Comparison of ENCODE assay signal across 14 cellular contexts in genomic region chr12:80178846-80179245, GRCh38.
DNase-seq lines count a peak whose midpoint lies in the region; ATAC-seq and TF ChIP-seq lines count a peak whose summit lies in the region.
"Had no signal": no experiment of that assay in that cellular context is flagged by ENCODE, and none has a peak within 500 bp of the region (broad histone marks: within the 10 kb centered on the region; RNA-seq: fewer than 3 reads in every experiment).

No MANE protein-coding gene starts in this region.

- WGBS in H9 (ENCODE audit: extremely low coverage, insufficient read length, low lambda C conversion rate) = no CpG with 5 or more reads among the region's 3 CpGs

- H2BK12ac ChIP-seq in H9 (ENCODE audit: insufficient read length, low read depth, low read length) = no peak overlapping the region

- H3K79me2 ChIP-seq in H9 (ENCODE audit: insufficient read depth, low read length) = no peaks in the 10 kb centered on the region

- no peaks in the 10 kb centered on the region for H3K27me3 Mint-ChIP-seq in activated CD4-positive, alpha-beta memory T cell treated with anti-CD3 and anti-CD28 coated beads for 36 hours
- H3K27me3 Mint-ChIP-seq in H9 (ENCODE audit: low read depth) = no peaks in the 10 kb centered on the region

- no peak overlapping the region for H3K14ac ChIP-seq in H9 (ENCODE audit: insufficient read depth, low read length)

- H3T11ph ChIP-seq in H9 (ENCODE audit: low read length) = no peak overlapping the region

- no peaks in the 10 kb centered on the region for H3K27me3 ChIP-seq in H9 (ENCODE audit: insufficient read depth, low read length)
- H3K27me3 ChIP-seq: ascending aorta, neutrophil, upper lobe of left lung had no signal

- no peaks in the 10 kb centered on the region for H4K20me1 ChIP-seq in H9 (ENCODE audit: control insufficient read depth, insufficient read depth, insufficient read length)

- no peaks in the 10 kb centered on the region for H3K23me2 ChIP-seq in H9 (ENCODE audit: insufficient read length, low read depth, low read length, poor library complexity, severe bottlenecking)

- H3K36me3 Mint-ChIP-seq in activated CD4-positive, alpha-beta memory T cell treated with anti-CD3 and anti-CD28 coated beads for 36 hours = no peaks in the 10 kb centered on the region
- H3K36me3 Mint-ChIP-seq in H9 (ENCODE audit: insufficient read depth in 1 of 3, low read depth in 3 of 3) = no peaks in the 10 kb centered on the region

- no peak overlapping the region for H3K4ac ChIP-seq in H9 (ENCODE audit: low read depth, low read length)

- H3K27ac ChIP-seq in H9 (ENCODE audit: insufficient read length, low read depth, low read length) = no peak overlapping the region
- H3K27ac ChIP-seq: ascending aorta, neutrophil, upper lobe of left lung had no signal

- no peak overlapping the region for H2AFZ ChIP-seq in H9 (ENCODE audit: low read length)

- no peaks in the 10 kb centered on the region for H3K79me1 ChIP-seq in H9 (ENCODE audit: insufficient read depth, low read depth, low read length, poor library complexity, severe bottlenecking)

- POLR2A ChIA-PET in activated CD4-positive, alpha-beta memory T cell treated with anti-CD3 and anti-CD28 coated beads for 36 hours (lab: Charles Lee) = interaction anchor here (0.9 kb wide), 1 partner anchor 10 kb away, joined by 3 read pairs; no protein-coding TSS in a partner anchor

- TF ChIP-seq CTCF in H9 (conservative IDR thresholded peaks at IDR 0.05) = no peak

- no peak overlapping the region for H2BK120ac ChIP-seq in H9 (ENCODE audit: low read depth, low read length, poor library complexity, severe bottlenecking)

- H3K27ac Mint-ChIP-seq in activated CD4-positive, alpha-beta memory T cell treated with anti-CD3 and anti-CD28 coated beads for 36 hours = no peak overlapping the region
- no peak overlapping the region for H3K27ac Mint-ChIP-seq in H9

- no peak overlapping the region for H3K56ac ChIP-seq in H9 (ENCODE audit: insufficient read length, low read depth, low read length)

- H4K5ac ChIP-seq in H9 (ENCODE audit: insufficient read length, low read depth, low read length) = no peak overlapping the region

- H3K23ac ChIP-seq in H9 (ENCODE audit: insufficient read length, low read depth, low read length) = no peak overlapping the region

- no peak overlapping the region for H3K4me3 Mint-ChIP-seq in activated CD4-positive, alpha-beta memory T cell treated with anti-CD3 and anti-CD28 coated beads for 36 hours
- no peak overlapping the region for H3K4me3 Mint-ChIP-seq in H9

- peak; percentile 91 for ATAC-seq in GM18519 (IDR thresholded peaks at IDR 0.05; ENCODE audit: low FRiP score, unreplicated experiment)
- peak; percentile 92 for ATAC-seq in GM21381 (IDR thresholded peaks at IDR 0.05; ENCODE audit: unreplicated experiment)
- peak; percentile 88 for ATAC-seq in HG03066 (IDR thresholded peaks at IDR 0.05; ENCODE audit: low read depth, unreplicated experiment)

- no peaks in the 10 kb centered on the region for H3K9me3 Mint-ChIP-seq in activated CD4-positive, alpha-beta memory T cell treated with anti-CD3 and anti-CD28 coated beads for 36 hours
- no peaks in the 10 kb centered on the region; a peak in 1 of 5 replicates for H3K9me3 Mint-ChIP-seq in H9

- H2BK15ac ChIP-seq in H9 (ENCODE audit: low read depth, low read length) = no peak overlapping the region

- H3K4me1 ChIP-seq in H9 (ENCODE audit: insufficient read depth, low read length) = no peaks in the 10 kb centered on the region
- H3K4me1 ChIP-seq: ascending aorta, upper lobe of left lung had no signal

- no peak overlapping the region for H2BK20ac ChIP-seq in H9 (ENCODE audit: low read depth, low read length, poor library complexity, severe bottlenecking)

- no peak overlapping the region for H4K8ac ChIP-seq in H9 (replicated peaks; ENCODE audit: insufficient read length, low read depth, low read length)

- peak; percentile 42 for DNase-seq in activated CD4-positive, alpha-beta memory T cell treated with anti-CD3 and anti-CD28 coated beads for 36 hours
- DNase-seq in NOMO-1 treated with dmso at 0.1 percent for 144 hours (lab: John Stamatoyannopoulos, UW; ENCODE audit: unreplicated experiment) = no peak
- no peak for DNase-seq in effector CD8-positive, alpha-beta T cell (lab: John Stamatoyannopoulos, UW)
- DNase-seq in H9 = no peak
- no peak for DNase-seq in NCI-H1092 treated with DMSO at 0.1 percent for 48 hours (lab: John Stamatoyannopoulos, UW)
- DNase-seq: COR-L47; NCI-H1105; stimulated activated CD4-positive, alpha-beta T cell treated with anti-CD3 and anti-CD28 coated beads, Interleukin-4, amount 100 ng/mL, for 4 hours; upper lobe of left lung had no signal

- no peak overlapping the region for H2BK5ac ChIP-seq in H9 (ENCODE audit: insufficient read length, low read length)

- no peak overlapping the region for H4K91ac ChIP-seq in H9 (ENCODE audit: insufficient read length, low read depth, low read length)

- CTCF ChIA-PET in activated CD4-positive, alpha-beta memory T cell treated with anti-CD3 and anti-CD28 coated beads for 36 hours (lab: Charles Lee) = interaction anchor here (0.9 kb wide), 1 partner anchor 10 kb away, joined by 3 read pairs; no protein-coding TSS in a partner anchor

- no peak overlapping the region for H3K9ac ChIP-seq in H9 (ENCODE audit: extremely low read depth, insufficient read length, low read length)

- no peak overlapping the region for H3K4me2 ChIP-seq in H9 (ENCODE audit: insufficient read depth, insufficient read length, low read length)

- intact Hi-C loops in activated CD4-positive, alpha-beta memory T cell treated with anti-CD3 and anti-CD28 coated beads for 36 hours (cut with micrococcal nuclease) = loop anchor here (5.0 kb wide), 1 partner anchor 137 kb away; no protein-coding TSS in a partner anchor

- H3K9me3 ChIP-seq in H9 (ENCODE audit: control insufficient read depth, low read depth, low read length) = no peaks in the 10 kb centered on the region
- H3K9me3 ChIP-seq: ascending aorta, neutrophil, upper lobe of left lung had no signal

- H3K18ac ChIP-seq in H9 (ENCODE audit: insufficient read length, low read depth, low read length) = no peak overlapping the region

- H3K4me1 Mint-ChIP-seq in activated CD4-positive, alpha-beta memory T cell treated with anti-CD3 and anti-CD28 coated beads for 36 hours (ENCODE audit: low read depth) = peaks cover 4% of the 10 kb centered on the region
- H3K4me1 Mint-ChIP-seq in H9 = peaks cover 2 to 8% of the 10 kb centered on the region in 2 experiments

- no peak overlapping the region for H2AK5ac ChIP-seq in H9 (ENCODE audit: insufficient read length, low read length)
